1 cellular context compared by ENCODE assay signal in the genomic region with DNA sequence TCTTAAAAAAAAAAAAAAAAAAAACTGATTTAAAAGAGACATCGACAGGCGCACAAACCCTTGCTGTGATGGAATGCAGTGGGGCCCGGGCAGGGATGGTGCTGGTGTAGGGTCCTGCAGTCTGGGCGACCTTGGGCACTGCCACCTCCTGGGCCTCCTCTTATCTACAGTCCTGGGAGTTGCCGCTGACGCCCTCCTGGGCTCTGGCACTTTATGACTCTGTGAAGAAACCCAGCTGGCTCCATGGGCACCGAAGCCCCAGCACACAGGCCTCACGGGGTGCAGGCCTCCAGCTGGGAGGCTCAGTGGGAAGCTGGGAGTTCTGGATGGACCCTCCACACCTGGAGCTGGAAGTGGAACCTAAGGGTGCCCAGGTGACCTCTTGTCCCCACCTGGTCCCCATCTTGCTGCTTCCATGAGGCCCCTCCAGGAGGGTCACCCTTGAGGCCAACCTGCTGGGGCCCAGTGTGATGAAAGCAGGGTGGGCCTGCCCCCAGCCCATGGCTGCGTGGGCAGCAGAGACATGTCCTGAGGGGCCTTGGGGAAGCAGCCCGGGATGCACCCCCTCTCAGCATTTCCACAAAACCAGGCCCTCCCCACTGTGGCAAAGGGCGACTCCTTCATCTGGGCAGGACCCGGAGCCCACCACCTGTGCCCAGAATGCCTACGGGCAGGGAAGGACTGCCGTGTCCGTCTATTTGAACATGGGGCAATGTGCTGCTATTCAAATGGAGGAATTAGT.
TF ChIP-seq lines count a peak whose summit lies in the region.

No MANE protein-coding gene starts in this region.

TF ChIP-seq in H1, 55 proteins besides CTCF, POLR2A, EP300 and RAD21:
- TF ChIP-seq SP2 (IDR thresholded peaks at IDR 0.05; ENCODE audit: low read length): no peak
- TF ChIP-seq, protein P1, sequence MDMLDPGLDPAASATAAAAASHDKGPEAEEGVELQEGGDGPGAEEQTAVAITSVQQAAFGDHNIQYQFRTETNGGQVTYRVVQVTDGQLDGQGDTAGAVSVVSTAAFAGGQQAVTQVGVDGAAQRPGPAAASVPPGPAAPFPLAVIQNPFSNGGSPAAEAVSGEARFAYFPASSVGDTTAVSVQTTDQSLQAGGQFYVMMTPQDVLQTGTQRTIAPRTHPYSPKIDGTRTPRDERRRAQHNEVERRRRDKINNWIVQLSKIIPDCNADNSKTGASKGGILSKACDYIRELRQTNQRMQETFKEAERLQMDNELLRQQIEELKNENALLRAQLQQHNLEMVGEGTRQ (IDR thresholded peaks at IDR 0.05; ENCODE audit: low read length): no peak
- no peak for TF ChIP-seq CBX5 (IDR thresholded peaks at IDR 0.05; ENCODE audit: low read depth, low read length)
- no peak for TF ChIP-seq JUN (IDR thresholded peaks at IDR 0.05; ENCODE audit: low read depth, low read length)
- no peak for TF ChIP-seq SP1 (IDR thresholded peaks at IDR 0.05; ENCODE audit: low read depth, low read length)
- no peak for TF ChIP-seq KDM4A (IDR thresholded peaks at IDR 0.05; ENCODE audit: low read depth, low read length, severe bottlenecking)
- no peak for TF ChIP-seq CEBPB (IDR thresholded peaks at IDR 0.05; ENCODE audit: low read depth, low read length)
